Comparison of ENCODE assay signal across 8 cellular contexts in genomic region chr2:15636972-15637785, GRCh38. TPM values are rescaled to one million over a fixed set of nuclear protein-coding genes. Genes with fewer than 3 reads are reported as not detected.
A peak's percentile ranks its signal among the peaks of the same experiment; 100 is the strongest.
DNase-seq lines count a peak whose midpoint lies in the region; ATAC-seq, FAIRE-seq and TF ChIP-seq lines count a peak whose summit lies in the region.

No MANE protein-coding gene starts in this region.

- H3K27ac Mint-ChIP-seq in activated T-helper 17 cell treated with anti-CD3 and anti-CD28 coated beads, Interleukin-2, amount 50 U/mL, for 72 hours, result no peak overlapping the region

- no peak overlapping the region for H2AK5ac ChIP-seq in trophoblast cell (ENCODE audit: low read length)

- H3K4ac ChIP-seq in trophoblast cell (ENCODE audit: low read depth, low read length), result no peak overlapping the region

- H4K12ac ChIP-seq in trophoblast cell (ENCODE audit: low read depth, low read length), result no peak overlapping the region

- H3K9me3 ChIP-seq in gastroesophageal sphincter, result peaks cover 0 to 8% (median 0%) of the 10 kb centered on the region in 3 donors
- H3K9me3 ChIP-seq in trophoblast cell (ENCODE audit: insufficient read depth, low read depth, low read length), result no peaks in the 10 kb centered on the region

- TF ChIP-seq POLR2A in gastroesophageal sphincter (IDR thresholded peaks at IDR 0.05), result no peak

- H3K36me3 Mint-ChIP-seq in activated T-helper 17 cell treated with anti-CD3 and anti-CD28 coated beads, Interleukin-2, amount 50 U/mL, for 72 hours (ENCODE audit: low read depth), result peaks cover 48% of the 10 kb centered on the region

- no peak overlapping the region for H3K9ac ChIP-seq in trophoblast cell (ENCODE audit: low read length)

- DNase-seq in DMS79 (lab: John Stamatoyannopoulos, UW) (peak; percentile 61), OCI-M1 (lab: John Stamatoyannopoulos, UW) (peak; percentile 68), trophoblast cell (peak in 1 of 2 donors; percentile 58), urothelium cell line (ENCODE audit: low spot score) (peak; percentile 73)

- H3K27me3 ChIP-seq in gastroesophageal sphincter, result no peaks in the 10 kb centered on the region
- no peaks in the 10 kb centered on the region for H3K27me3 ChIP-seq in trophoblast cell (ENCODE audit: insufficient read depth, low read length)

- 2 to 5% methylated on average over 6 of the region's 6 CpGs for WGBS in gastroesophageal sphincter (ENCODE audit: low coverage in 1 of 2), 2 donors
- WGBS in trophoblast cell (ENCODE audit: extremely low coverage, insufficient coverage, insufficient read length), result no CpG with 5 or more reads among the region's 6 CpGs

- H4K91ac ChIP-seq in trophoblast cell (ENCODE audit: low read depth, low read length), result no peak overlapping the region

- H3K4me3 Mint-ChIP-seq in activated T-helper 17 cell treated with anti-CD3 and anti-CD28 coated beads, Interleukin-2, amount 50 U/mL, for 72 hours, result no peak overlapping the region

- H3K79me1 ChIP-seq in trophoblast cell (ENCODE audit: low read length), result peaks cover 15% of the 10 kb centered on the region

- TF ChIP-seq CTCF in gastroesophageal sphincter (IDR thresholded peaks at IDR 0.05), result peak; percentile 76 to 90 (median 88)

- H2BK120ac ChIP-seq in trophoblast cell (ENCODE audit: insufficient read depth, low read length, poor library complexity), result no peak overlapping the region

- peak; percentile 86 for ATAC-seq in GM19463 (IDR thresholded peaks at IDR 0.05; ENCODE audit: unreplicated experiment)
- ATAC-seq in HG03520 (IDR thresholded peaks at IDR 0.05; ENCODE audit: unreplicated experiment), result peak; percentile 89
- peak; percentile 66 for ATAC-seq in activated T-helper 17 cell treated with anti-CD3 and anti-CD28 coated beads, Interleukin-2, amount 50 U/mL, for 72 hours (replicated peaks)
- peak; percentile 65 for ATAC-seq in gastroesophageal sphincter

- no peak overlapping the region for H3K27ac ChIP-seq in gastroesophageal sphincter
- peak overlapping the region; percentile 45 for H3K27ac ChIP-seq in trophoblast cell (ENCODE audit: low read depth, low read length)

- no peak overlapping the region for H3K4me2 ChIP-seq in trophoblast cell (ENCODE audit: low read length)

- H3K4me1 ChIP-seq in gastroesophageal sphincter, result peaks cover 4 to 61% (median 11%) of the 10 kb centered on the region in 3 donors
- H3K4me1 ChIP-seq in trophoblast cell (ENCODE audit: control insufficient read depth in 1 of 2, insufficient read depth in 2 of 2, low read length in 2 of 2), result peaks cover 8 to 23% of the 10 kb centered on the region in 2 experiments

- TF ChIP-seq EP300 in gastroesophageal sphincter (IDR thresholded peaks at IDR 0.05), result no peak

- H4K8ac ChIP-seq in trophoblast cell (ENCODE audit: low read depth, low read length), result no peak overlapping the region

- H3K79me2 ChIP-seq in trophoblast cell (ENCODE audit: control insufficient read depth, insufficient read depth, low read length, poor library complexity), result no peaks in the 10 kb centered on the region

- H3K23ac ChIP-seq in trophoblast cell (ENCODE audit: low read length), result no peak overlapping the region

- H3K4me3 ChIP-seq in gastroesophageal sphincter (no peak overlapping the region), trophoblast cell (ENCODE audit: low read depth, low read length) (no peak overlapping the region)

- H3K9me3 Mint-ChIP-seq in activated T-helper 17 cell treated with anti-CD3 and anti-CD28 coated beads, Interleukin-2, amount 50 U/mL, for 72 hours, result peaks cover 5% of the 10 kb centered on the region

- H2BK12ac ChIP-seq in trophoblast cell (ENCODE audit: low read length), result peak overlapping the region; percentile 28

- H3K14ac ChIP-seq in trophoblast cell (ENCODE audit: low read length), result no peak overlapping the region

- no peak overlapping the region for H2AFZ ChIP-seq in trophoblast cell (ENCODE audit: insufficient read depth, low read length, poor library complexity)

- FAIRE-seq in urothelium cell line (lab: Jason Lieb, UNC), result no peak

- no peaks in the 10 kb centered on the region for H3K27me3 Mint-ChIP-seq in activated T-helper 17 cell treated with anti-CD3 and anti-CD28 coated beads, Interleukin-2, amount 50 U/mL, for 72 hours

- H2BK5ac ChIP-seq in trophoblast cell (ENCODE audit: low read depth, low read length, poor library complexity), result peak overlapping the region; percentile 3

- H3K4me1 Mint-ChIP-seq in activated T-helper 17 cell treated with anti-CD3 and anti-CD28 coated beads, Interleukin-2, amount 50 U/mL, for 72 hours, result no peaks in the 10 kb centered on the region

- H3K36me3 ChIP-seq in gastroesophageal sphincter, result peaks cover 7 to 41% of the 10 kb centered on the region in 2 donors
- H3K36me3 ChIP-seq in trophoblast cell (ENCODE audit: control insufficient read depth in 1 of 2, insufficient read depth in 2 of 2, low read length in 2 of 2), result peaks cover 5 to 9% of the 10 kb centered on the region in 2 experiments

- no peak overlapping the region for H3K18ac ChIP-seq in trophoblast cell (ENCODE audit: low read length)

RNA-seq across cellular contexts. Expression of gene DDX1, which starts 45.5 kb away (rescaled TPM):
- total RNA-seq in activated T-helper 17 cell treated with anti-CD3 and anti-CD28 coated beads, Interleukin-2, amount 50 U/mL, for 72 hours, result 10 to 100 TPM; 41.1 to 95.2 TPM
- 10 to 100 TPM; 66.7 to 88.9 (median 67.4) TPM for total RNA-seq in gastroesophageal sphincter
- polyA plus RNA-seq in trophoblast cell (2013), result 93.8 and 94.8 TPM in 2 replicates
